In the genomic region with DNA sequence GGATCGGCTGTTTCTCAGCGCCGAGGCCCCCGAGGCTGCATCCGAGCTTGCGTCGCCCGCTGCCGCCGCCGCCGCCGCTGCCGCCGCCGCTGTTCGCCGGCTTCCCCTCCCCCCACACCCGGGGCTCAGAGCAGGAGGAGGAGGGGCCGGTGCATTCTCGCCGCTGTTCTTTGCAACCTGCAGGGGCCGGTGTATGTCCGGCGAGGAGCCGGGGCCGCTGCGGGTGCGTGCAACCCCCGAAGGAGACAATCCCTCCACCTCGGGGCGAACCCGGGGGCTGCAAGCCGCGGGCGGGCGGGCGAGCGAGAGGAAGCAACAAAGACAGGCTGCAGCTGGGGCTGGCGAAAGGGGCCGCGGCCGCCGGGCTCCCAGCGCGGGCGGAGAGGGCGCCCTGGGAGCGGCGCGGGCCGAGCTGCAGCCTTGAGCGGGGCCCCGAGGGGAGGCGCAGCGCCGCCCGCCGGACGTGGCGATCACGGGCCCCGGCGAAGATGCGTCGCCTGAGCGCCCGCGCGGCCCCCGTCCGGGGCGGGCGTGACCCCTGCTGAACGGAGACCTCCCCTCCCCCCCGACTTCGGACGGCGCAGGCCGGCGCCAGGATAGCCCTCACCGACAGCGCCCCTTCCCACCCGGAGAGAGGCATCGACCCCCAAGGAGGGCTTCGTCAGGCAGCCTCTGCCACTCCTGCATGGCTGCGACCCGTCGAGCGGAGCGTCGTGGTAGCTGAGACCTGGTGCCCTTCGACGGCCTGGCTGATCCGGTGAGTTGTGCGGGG, we compare ENCODE assay signal across 9 cellular contexts. TPM values are rescaled to one million over a fixed set of nuclear protein-coding genes. Genes with fewer than 3 reads are reported as not detected.
DNase-seq lines count a peak whose midpoint lies in the region; ATAC-seq, FAIRE-seq and TF ChIP-seq lines count a peak whose summit lies in the region.
"Had no signal": no experiment of that assay in that cellular context is flagged by ENCODE, and none has a peak within 500 bp of the region (broad histone marks: within the 10 kb centered on the region; RNA-seq: fewer than 3 reads in every experiment).

No MANE protein-coding gene starts in this region.

- no peak for FAIRE-seq in kidney (lab: Jason Lieb, UNC)
- FAIRE-seq: colon had no signal

- H3K27me3 Mint-ChIP-seq in Calu3 (ENCODE audit: unreplicated experiment): peaks cover 35% of the 10 kb centered on the region

- DNase-seq in Calu3 (peak; percentile 81), LHCN-M2 (ENCODE audit: low read depth) (peak; percentile 30), T-helper 9 cell (peak; percentile 43), body of pancreas (peak; percentile 78 to 83 (median 80)), kidney (peak; percentile 93), NCI-H1694 (lab: John Stamatoyannopoulos, UW) (no peak)
- peak; percentile 32 to 38 (median 34) for DNase-seq in stimulated activated CD4-positive, alpha-beta T cell treated with anti-CD3 and anti-CD28 coated beads, Interleukin-1b, Interleukin-23, amount 100 ng/mL, for 24 hours (ENCODE audit: low read depth in 4 of 4, low spot score in 1 of 4)

- H3K27ac Mint-ChIP-seq in Calu3 (ENCODE audit: unreplicated experiment): no peak overlapping the region

- H3K9me3 Mint-ChIP-seq in Calu3 (ENCODE audit: low read depth, unreplicated experiment): no peaks in the 10 kb centered on the region

- no TSS peak for BruUV-seq in Calu3 (replicated peaks; lab: Mats Ljungman, UMichigan)

- H3K4me1 ChIP-seq in body of pancreas (peaks cover 65% of the 10 kb centered on the region), kidney (ENCODE audit: control insufficient read depth in 1 of 2, insufficient read depth in 1 of 2, low read depth in 1 of 2, low read length in 2 of 2) (peaks cover 7 to 22% of the 10 kb centered on the region in 2 donors)

- H3K4me3 ChIP-seq in body of pancreas (peak overlapping the region; percentile 30 to 47), kidney (ENCODE audit: low read length in 2 of 2) (peak overlapping the region in 1 of 2 donors; percentile 53)

- peaks cover 20% of the 10 kb centered on the region for H3K4me1 Mint-ChIP-seq in Calu3 (ENCODE audit: low read depth, unreplicated experiment)

- H3K36me3 ChIP-seq in body of pancreas (replicated peaks in 1 of 2; ENCODE audit: insufficient read depth in 1 of 2, low read depth in 2 of 2) (no peaks in the 10 kb centered on the region), kidney (ENCODE audit: control insufficient read depth in 1 of 2, insufficient read depth in 2 of 2, low read length in 2 of 2) (no peaks in the 10 kb centered on the region)

- ATAC-seq in GM21526 (IDR thresholded peaks at IDR 0.05; ENCODE audit: low FRiP score, unreplicated experiment) (peak; percentile 20), body of pancreas (peak; percentile 51)

- peaks cover 19% of the 10 kb centered on the region for H3K36me3 Mint-ChIP-seq in Calu3 (ENCODE audit: insufficient read depth, unreplicated experiment)

- H3K27me3 ChIP-seq in body of pancreas: no peaks in the 10 kb centered on the region

- TF ChIP-seq POLR2A in body of pancreas (IDR thresholded peaks at IDR 0.05): no peak

- TF ChIP-seq CTCF in Calu3 (IDR thresholded peaks at IDR 0.05; ENCODE audit: unreplicated experiment) (no peak), body of pancreas (IDR thresholded peaks at IDR 0.05) (peak in 5 of 7 experiments; percentile 19 to 38 (median 37)), kidney (IDR thresholded peaks at IDR 0.05; ENCODE audit: borderline replicate concordance, extremely low read depth, insufficient read depth) (no peak)

- H3K9me3 ChIP-seq in body of pancreas (no peaks in the 10 kb centered on the region), kidney (ENCODE audit: control insufficient read depth in 1 of 2, low read length in 2 of 2) (no peaks in the 10 kb centered on the region)

- H3K27ac ChIP-seq in body of pancreas (peak overlapping the region; percentile 25 to 74 (median 68)), kidney (ENCODE audit: low read depth in 2 of 2, low read length in 2 of 2) (peak overlapping the region; percentile 59 to 63)

- intact Hi-C loops in Calu3 (cut with micrococcal nuclease; ENCODE audit: unreplicated experiment) (loop anchor here (5.0 kb wide), 1 partner anchor 117 kb away; no protein-coding TSS in a partner anchor), body of pancreas (cut with DNase I) (no loop called here), kidney (cut with DNase I) (no loop called here)

- CTCF ChIA-PET in Calu3 (lab: Charles Lee): interaction anchor here (2.7 kb wide), 1 partner anchor 117 kb away, joined by 12 read pairs; no protein-coding TSS in a partner anchor

- H3K9ac ChIP-seq in kidney (ENCODE audit: low read length in 2 of 2): peak overlapping the region; percentile 43 to 69

- WGBS in body of pancreas, 2 donors: 2% methylated on average over 52 of the region's 96 CpGs; no CpG with 5 or more reads in 1 of the 2 donors

- peak overlapping the region; percentile 69 for H3K4me3 Mint-ChIP-seq in Calu3 (ENCODE audit: low read depth, unreplicated experiment)

RNA-seq across cellular contexts. Expression of a gene that starts 0.7 kb away (rescaled TPM):
- 2.4 and 3.1 TPM in 2 replicates for total RNA-seq in Calu3 (2022)
- 1.2 and 1.7 TPM in 2 replicates for total RNA-seq in LHCN-M2 (2014; rRNA removed)
- 0.68 TPM for polyA plus RNA-seq in LHCN-M2 (2012)
- 10 to 100 TPM in 1 of 2 donors, 1 to 10 TPM in 1; 8.0 to 16.2 TPM for total RNA-seq in body of pancreas
- total RNA-seq in kidney: 3.7 TPM
- polyA plus RNA-seq in kidney (ENCODE audit: insufficient read depth, low read depth, low replicate concordance): 12.5 TPM

Comparison
In these comparisons a context has a peak if more than half of its experiments do, and no peak if none do; other contexts are left out.
1. CTCF ChIP-seq: peak in body of pancreas (5 of 7); none in Calu3 (single experiment) and kidney (single experiment).